In genomic region chr11:118928870-118929495, GRCh38 we compare ENCODE assay signal across 9 cellular contexts. TPM values are rescaled to one million over a fixed set of nuclear protein-coding genes. Genes with fewer than 3 reads are reported as not detected.
DNase-seq lines count a peak whose midpoint lies in the region; ATAC-seq, FAIRE-seq and TF ChIP-seq lines count a peak whose summit lies in the region.
"Had no signal": no experiment of that assay in that cellular context is flagged by ENCODE, and none has a peak within 500 bp of the region (broad histone marks: within the 10 kb centered on the region; RNA-seq: fewer than 3 reads in every experiment).

No MANE protein-coding gene starts in this region.

- H3K4me3 ChIP-seq in H7 (ENCODE audit: insufficient read depth, low read depth, low read length) (peak overlapping the region; percentile 83), NT2/D1 (ENCODE audit: insufficient read length, low read depth) (peak overlapping the region; percentile 77), right atrium auricular region (peak overlapping the region; percentile 59 to 82), rectal smooth muscle tissue (ENCODE audit: low read length) (peak overlapping the region; percentile 74)

- H3K9ac ChIP-seq in NT2/D1 (ENCODE audit: insufficient read length, low read depth) (peak overlapping the region; percentile 82), rectal smooth muscle tissue (ENCODE audit: low read length) (peak overlapping the region; percentile 82)

- H3K27ac ChIP-seq in right atrium auricular region (peak overlapping the region; percentile 98 to 99), rectal smooth muscle tissue (ENCODE audit: low read depth, low read length) (peak overlapping the region; percentile 97)

- no peak for ATAC-seq in HG03342 (IDR thresholded peaks at IDR 0.05; ENCODE audit: unreplicated experiment)

- H3K27me3 ChIP-seq in H7 (ENCODE audit: control insufficient read depth, insufficient read depth, low read length) = no peaks in the 10 kb centered on the region; the same call in 1 of the 2 replicates
- peaks cover 21% of the 10 kb centered on the region for H3K27me3 ChIP-seq in NT2/D1 (ENCODE audit: insufficient read depth, insufficient read length)
- H3K27me3 ChIP-seq in right atrium auricular region = no peaks in the 10 kb centered on the region
- no peaks in the 10 kb centered on the region for H3K27me3 ChIP-seq in rectal smooth muscle tissue (ENCODE audit: control insufficient read depth, insufficient read depth, low read length)

- TF ChIP-seq POLR2A in GM12891 (IDR thresholded peaks at IDR 0.05; ENCODE audit: low read depth, low read length) = no peak

- TF ChIP-seq CTCF in right atrium auricular region (IDR thresholded peaks at IDR 0.05) = no peak

- H3K4me1 ChIP-seq in NT2/D1 (ENCODE audit: insufficient read depth, insufficient read length) (peaks cover 8% of the 10 kb centered on the region), right atrium auricular region (peaks cover 0 to 48% of the 10 kb centered on the region in 2 donors), rectal smooth muscle tissue (ENCODE audit: control insufficient read depth, insufficient read depth, low read length) (peaks cover 23% of the 10 kb centered on the region)

- FAIRE-seq in GM12891 (lab: Jason Lieb, UNC) = no peak

- H3K36me3 ChIP-seq in H7 (replicated peaks; ENCODE audit: control insufficient read depth, insufficient read depth, low read length) (no peaks in the 10 kb centered on the region), NT2/D1 (ENCODE audit: insufficient read depth, insufficient read length, low read length) (no peaks in the 10 kb centered on the region), right atrium auricular region (no peaks in the 10 kb centered on the region), rectal smooth muscle tissue (ENCODE audit: control insufficient read depth, insufficient read depth, low read length) (no peaks in the 10 kb centered on the region)

- DNase-seq in CD1c-positive myeloid dendritic cell (ENCODE audit: extremely low spot score) (peak; percentile 31), H7 (peak; percentile 92), NT2/D1 (ENCODE audit: low read depth, low spot score) (no peak), amniotic epithelial cell (ENCODE audit: low read depth) (peak; percentile 56), right atrium auricular region (ENCODE audit: low spot score) (no peak), GM12891 (ENCODE audit: insufficient read length, low spot score) (no peak)

- no peaks in the 10 kb centered on the region for H3K9me3 ChIP-seq in NT2/D1 (ENCODE audit: insufficient read depth, low read length)
- H3K9me3 ChIP-seq in right atrium auricular region = no peaks in the 10 kb centered on the region

TF ChIP-seq in GM12891, 5 proteins besides CTCF, POLR2A, EP300 and RAD21:
- TF ChIP-seq POLR2AphosphoS5 (IDR thresholded peaks at IDR 0.05; ENCODE audit: low read depth, low read length) (no peak), SPI1 (IDR thresholded peaks at IDR 0.05; ENCODE audit: low read depth, low read length) (no peak), PAX5 (IDR thresholded peaks at IDR 0.05; ENCODE audit: insufficient read depth, low read length, severe bottlenecking) (no peak), POU2F2 (IDR thresholded peaks at IDR 0.05; ENCODE audit: low read depth, low read length) (no peak), TAF1 (IDR thresholded peaks at IDR 0.05; ENCODE audit: low read depth, low read length) (no peak)
TF ChIP-seq in GM12891: peak in this region for 0.

RNA-seq across cellular contexts. Expression of gene BCL9L, which starts 3.3 kb away (rescaled TPM):
- 15.8 and 18.5 TPM in 2 replicates for total RNA-seq in H7 (2014; rRNA removed; shearing (Covaris generic))
- total RNA-seq in right atrium auricular region = 10 to 100 TPM; 17.5 to 43.7 TPM
- polyA plus RNA-seq in GM12891 (2012; ENCODE audit: low read depth, missing spikeins) = 5.5 TPM

RNA-seq across cellular contexts. Expression of gene UPK2, which starts 27.1 kb away (rescaled TPM):
- 0.21 TPM in 1 of 2 replicates, not detected in the other for total RNA-seq in H7 (2014; rRNA removed; shearing (Covaris generic))
- total RNA-seq in right atrium auricular region = not detected
- polyA plus RNA-seq in GM12891 (2012; ENCODE audit: low read depth, missing spikeins) = 1.9 TPM
- total RNA-seq: T-helper 2 cell treated with Interferon-gamma antibody and Interleukin-4, amounts not matched to agents 100 ng/mL and 5 ng/mL, for 36 hours had no signal

RNA-seq across cellular contexts. Expression of gene FOXR1, which starts 42.6 kb away (rescaled TPM):
- not detected in 2 replicates for total RNA-seq in H7 (2014; rRNA removed; shearing (Covaris generic))
- not detected for total RNA-seq in right atrium auricular region
- polyA plus RNA-seq in GM12891 (2012; ENCODE audit: low read depth, missing spikeins) = not detected
- total RNA-seq: T-helper 2 cell treated with Interferon-gamma antibody and Interleukin-4, amounts not matched to agents 100 ng/mL and 5 ng/mL, for 36 hours had no signal

RNA-seq across cellular contexts. Expression of gene CXCR5, which starts 45.3 kb away (rescaled TPM):
- 0.04 TPM in 1 of 2 replicates, not detected in the other for total RNA-seq in H7 (2014; rRNA removed; shearing (Covaris generic))
- total RNA-seq in right atrium auricular region = under 1 TPM in 1 of 2 donors, not detected in 1; 0.16 TPM
- 4.4 TPM for polyA plus RNA-seq in GM12891 (2012; ENCODE audit: low read depth, missing spikeins)

Comparison
In these comparisons a context has a peak if more than half of its experiments do, and no peak if none do; other contexts are left out.
1. DNase-seq: peak in CD1c-positive myeloid dendritic cell (single experiment), H7 (single experiment) and amniotic epithelial cell (single experiment); none in NT2/D1 (single experiment), right atrium auricular region (single experiment) and GM12891 (single experiment).
2. Peak in every context shown above with its lines, with median percentiles within 50 percentile points of each other: H3K4me3 ChIP-seq.